ENCODE assay signal across 8 cellular contexts in the genomic region with DNA sequence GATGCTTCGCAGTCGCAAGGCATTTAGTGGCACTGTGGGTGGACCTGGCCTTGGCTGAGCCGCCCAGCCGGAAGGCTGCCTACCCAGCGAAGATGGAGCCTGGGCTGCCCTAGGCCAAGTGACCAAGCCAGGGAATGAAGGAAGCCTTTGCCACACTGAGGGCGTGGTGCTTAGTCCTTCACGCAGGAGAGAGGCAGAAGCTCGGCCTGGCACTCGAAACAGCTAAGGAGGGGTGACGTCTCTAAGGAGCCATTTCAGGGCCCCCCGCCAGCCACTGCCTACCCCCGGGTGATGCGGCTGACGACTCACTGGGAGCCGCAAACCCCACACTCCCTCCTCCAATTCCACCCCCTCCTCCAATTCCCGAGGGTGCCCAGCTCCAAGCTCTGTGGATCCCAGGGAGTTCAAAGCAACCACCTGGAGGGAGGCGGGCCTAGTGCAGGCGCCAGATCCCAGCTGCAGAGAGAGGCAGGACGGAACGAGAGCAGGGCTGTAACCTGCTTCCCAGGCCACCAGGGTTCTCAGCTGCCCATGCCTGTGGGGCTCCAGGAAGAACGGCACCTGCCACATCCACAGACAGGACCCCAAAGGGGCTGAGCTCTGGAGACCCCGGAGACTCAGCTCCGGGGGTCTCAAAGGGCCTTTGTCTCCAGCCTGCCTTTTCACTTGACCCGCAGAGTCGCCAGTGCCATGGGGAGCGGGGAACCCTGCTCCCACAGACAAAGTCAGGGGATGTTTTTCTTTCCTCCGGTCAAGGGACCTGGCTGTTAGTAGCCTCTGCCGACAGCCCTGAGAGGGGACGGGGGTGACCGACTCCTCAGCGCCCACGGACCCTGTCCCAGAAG.
DNase-seq lines count a peak whose midpoint lies in the region; ATAC-seq and TF ChIP-seq lines count a peak whose summit lies in the region.

No MANE protein-coding gene starts in this region.

- H3K9me3 ChIP-seq in HUES64 (ENCODE audit: insufficient read depth, low read depth, low read length): no peaks in the 10 kb centered on the region
- no peaks in the 10 kb centered on the region for H3K9me3 ChIP-seq in thyroid gland

- H3K4me1 ChIP-seq in HUES64 (ENCODE audit: insufficient read depth, low read length) (peaks cover 3% of the 10 kb centered on the region; the same call in 1 of the 2 replicates), thyroid gland (peaks cover 11 to 16% of the 10 kb centered on the region in 2 donors)

- peak overlapping the region; percentile 66; the same call in 1 of the 2 replicates for H3K9ac ChIP-seq in HUES64 (ENCODE audit: low read depth, low read length)

- no peak for DNase-seq in activated naive CD8-positive, alpha-beta T cell treated with anti-CD3 and anti-CD28 coated beads for 36 hours
- DNase-seq in kidney tubule cell (ENCODE audit: low spot score) (peak; percentile 57), thyroid gland (peak; percentile 34 to 52), KBM-7 (no peak), cerebellum (ENCODE audit: low spot score) (no peak)

- no peaks in the 10 kb centered on the region for H3K36me3 Mint-ChIP-seq in activated naive CD8-positive, alpha-beta T cell treated with anti-CD3 and anti-CD28 coated beads for 36 hours

- peak overlapping the region; percentile 52 for H3K4me3 ChIP-seq in HUES64 (ENCODE audit: low read length)
- H3K4me3 ChIP-seq in thyroid gland (replicated peaks in 1 of 3): peak overlapping the region; percentile 26 to 66 (median 63)

- peak overlapping the region; percentile 71 for H3K4me3 Mint-ChIP-seq in activated naive CD8-positive, alpha-beta T cell treated with anti-CD3 and anti-CD28 coated beads for 36 hours

- TF ChIP-seq CTCF in C4-2B (conservative IDR thresholded peaks at IDR 0.05) (no peak), thyroid gland (IDR thresholded peaks at IDR 0.05) (peak in 3 of 6 experiments; percentile 8 to 18 (median 11))

- no peaks in the 10 kb centered on the region for H3K36me3 ChIP-seq in HUES64 (ENCODE audit: insufficient read depth, low read length)
- no peaks in the 10 kb centered on the region for H3K36me3 ChIP-seq in thyroid gland

- intact Hi-C loops in thyroid gland (cut with DNase I): no loop called here

- no peaks in the 10 kb centered on the region for H3K27me3 Mint-ChIP-seq in activated naive CD8-positive, alpha-beta T cell treated with anti-CD3 and anti-CD28 coated beads for 36 hours

- in situ Hi-C loops in KBM-7 (cut with MboI; ENCODE audit: low pct_unique_long_range_greater_than_20kb, low sequenced_read_pairs): no loop called here

- no peak for ATAC-seq in HG03342 (IDR thresholded peaks at IDR 0.05; ENCODE audit: unreplicated experiment)

- WGBS in HUES64: 45% methylated on average over 32 of the region's 32 CpGs
- 40% methylated on average over 8 of the region's 32 CpGs; no CpG with 5 or more reads in 1 of the 2 donors for WGBS in thyroid gland, 2 donors

- no peaks in the 10 kb centered on the region for H3K9me3 Mint-ChIP-seq in activated naive CD8-positive, alpha-beta T cell treated with anti-CD3 and anti-CD28 coated beads for 36 hours

- peaks cover 6% of the 10 kb centered on the region for H3K4me1 Mint-ChIP-seq in activated naive CD8-positive, alpha-beta T cell treated with anti-CD3 and anti-CD28 coated beads for 36 hours

- H3K27ac Mint-ChIP-seq in activated naive CD8-positive, alpha-beta T cell treated with anti-CD3 and anti-CD28 coated beads for 36 hours: no peak overlapping the region

- H3K27me3 ChIP-seq in HUES64 (ENCODE audit: insufficient read depth, low read length) (peaks cover 31% of the 10 kb centered on the region), thyroid gland (no peaks in the 10 kb centered on the region)

- TF ChIP-seq POLR2A in thyroid gland (IDR thresholded peaks at IDR 0.05): no peak

- H3K27ac ChIP-seq in C4-2B (peak overlapping the region; percentile 70), HUES64 (ENCODE audit: low read depth, low read length) (no peak overlapping the region), thyroid gland (peak overlapping the region in 2 of 3 donors; percentile 59 to 81)

Comparison
In these comparisons a context has a peak if more than half of its experiments do, and no peak if none do; other contexts are left out.
1. DNase-seq: peak in kidney tubule cell (single experiment) and thyroid gland (2 of 2); none in activated naive CD8-positive, alpha-beta T cell treated with anti-CD3 and anti-CD28 coated beads for 36 hours (single experiment), KBM-7 (single experiment) and cerebellum (single experiment).